Comparison of ENCODE assay signal across 1 cellular context in genomic region chr7:43460733-43461348, GRCh38.
TF ChIP-seq lines count a peak whose summit lies in the region.

No MANE protein-coding gene starts in this region.

TF ChIP-seq in HepG2, 621 proteins besides CTCF, POLR2A, EP300 and RAD21 (continued from another document and continues in another):
- TF ChIP-seq, protein P1, sequence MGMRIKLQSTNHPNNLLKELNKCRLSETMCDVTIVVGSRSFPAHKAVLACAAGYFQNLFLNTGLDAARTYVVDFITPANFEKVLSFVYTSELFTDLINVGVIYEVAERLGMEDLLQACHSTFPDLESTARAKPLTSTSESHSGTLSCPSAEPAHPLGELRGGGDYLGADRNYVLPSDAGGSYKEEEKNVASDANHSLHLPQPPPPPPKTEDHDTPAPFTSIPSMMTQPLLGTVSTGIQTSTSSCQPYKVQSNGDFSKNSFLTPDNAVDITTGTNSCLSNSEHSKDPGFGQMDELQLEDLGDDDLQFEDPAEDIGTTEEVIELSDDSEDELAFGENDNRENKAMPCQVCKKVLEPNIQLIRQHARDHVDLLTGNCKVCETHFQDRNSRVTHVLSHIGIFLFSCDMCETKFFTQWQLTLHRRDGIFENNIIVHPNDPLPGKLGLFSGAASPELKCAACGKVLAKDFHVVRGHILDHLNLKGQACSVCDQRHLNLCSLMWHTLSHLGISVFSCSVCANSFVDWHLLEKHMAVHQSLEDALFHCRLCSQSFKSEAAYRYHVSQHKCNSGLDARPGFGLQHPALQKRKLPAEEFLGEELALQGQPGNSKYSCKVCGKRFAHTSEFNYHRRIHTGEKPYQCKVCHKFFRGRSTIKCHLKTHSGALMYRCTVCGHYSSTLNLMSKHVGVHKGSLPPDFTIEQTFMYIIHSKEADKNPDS (CRISPR knock-in tag; IDR thresholded peaks at IDR 0.05): no peak
- TF ChIP-seq TRIM24 (CRISPR knock-in tag; IDR thresholded peaks at IDR 0.05): no peak
- TF ChIP-seq KLF9 (CRISPR knock-in tag; IDR thresholded peaks at IDR 0.05; ENCODE audit: low read depth): no peak
- TF ChIP-seq MIER2 (CRISPR knock-in tag; IDR thresholded peaks at IDR 0.05): no peak
- TF ChIP-seq ZNF598 (CRISPR knock-in tag; IDR thresholded peaks at IDR 0.05; ENCODE audit: borderline replicate concordance): no peak
- TF ChIP-seq PHF8 (CRISPR knock-in tag; IDR thresholded peaks at IDR 0.05): no peak
- TF ChIP-seq CREBL2 (CRISPR knock-in tag; IDR thresholded peaks at IDR 0.05; ENCODE audit: borderline replicate concordance): no peak
- TF ChIP-seq POGK (CRISPR knock-in tag; conservative IDR thresholded peaks at IDR 0.05): no peak
- no peak for TF ChIP-seq ZNF430 (CRISPR knock-in tag; IDR thresholded peaks at IDR 0.05)
- TF ChIP-seq ZNF101 (CRISPR knock-in tag; IDR thresholded peaks at IDR 0.05; ENCODE audit: borderline replicate concordance, low read depth): no peak
- TF ChIP-seq ZSCAN31 (CRISPR knock-in tag; IDR thresholded peaks at IDR 0.05; ENCODE audit: low read depth): no peak
- no peak for TF ChIP-seq KAT8 (CRISPR knock-in tag; IDR thresholded peaks at IDR 0.05)
- no peak for TF ChIP-seq ZNF484 (CRISPR knock-in tag; IDR thresholded peaks at IDR 0.05; ENCODE audit: borderline replicate concordance, low read depth)
- no peak for TF ChIP-seq ZFY (CRISPR knock-in tag; IDR thresholded peaks at IDR 0.05)
- no peak for TF ChIP-seq ZFP90 (CRISPR knock-in tag; IDR thresholded peaks at IDR 0.05; ENCODE audit: borderline replicate concordance)
- TF ChIP-seq KLF12 (CRISPR knock-in tag; IDR thresholded peaks at IDR 0.05; ENCODE audit: borderline replicate concordance): no peak
- peak; percentile 36; the same call in 1 of the 2 replicates for TF ChIP-seq NCOA2 (CRISPR knock-in tag; IDR thresholded peaks at IDR 0.05)
- no peak for TF ChIP-seq TBP (CRISPR knock-in tag; IDR thresholded peaks at IDR 0.05)
- TF ChIP-seq ZNF749 (CRISPR knock-in tag; IDR thresholded peaks at IDR 0.05; ENCODE audit: borderline replicate concordance): no peak
- TF ChIP-seq, protein P2, sequence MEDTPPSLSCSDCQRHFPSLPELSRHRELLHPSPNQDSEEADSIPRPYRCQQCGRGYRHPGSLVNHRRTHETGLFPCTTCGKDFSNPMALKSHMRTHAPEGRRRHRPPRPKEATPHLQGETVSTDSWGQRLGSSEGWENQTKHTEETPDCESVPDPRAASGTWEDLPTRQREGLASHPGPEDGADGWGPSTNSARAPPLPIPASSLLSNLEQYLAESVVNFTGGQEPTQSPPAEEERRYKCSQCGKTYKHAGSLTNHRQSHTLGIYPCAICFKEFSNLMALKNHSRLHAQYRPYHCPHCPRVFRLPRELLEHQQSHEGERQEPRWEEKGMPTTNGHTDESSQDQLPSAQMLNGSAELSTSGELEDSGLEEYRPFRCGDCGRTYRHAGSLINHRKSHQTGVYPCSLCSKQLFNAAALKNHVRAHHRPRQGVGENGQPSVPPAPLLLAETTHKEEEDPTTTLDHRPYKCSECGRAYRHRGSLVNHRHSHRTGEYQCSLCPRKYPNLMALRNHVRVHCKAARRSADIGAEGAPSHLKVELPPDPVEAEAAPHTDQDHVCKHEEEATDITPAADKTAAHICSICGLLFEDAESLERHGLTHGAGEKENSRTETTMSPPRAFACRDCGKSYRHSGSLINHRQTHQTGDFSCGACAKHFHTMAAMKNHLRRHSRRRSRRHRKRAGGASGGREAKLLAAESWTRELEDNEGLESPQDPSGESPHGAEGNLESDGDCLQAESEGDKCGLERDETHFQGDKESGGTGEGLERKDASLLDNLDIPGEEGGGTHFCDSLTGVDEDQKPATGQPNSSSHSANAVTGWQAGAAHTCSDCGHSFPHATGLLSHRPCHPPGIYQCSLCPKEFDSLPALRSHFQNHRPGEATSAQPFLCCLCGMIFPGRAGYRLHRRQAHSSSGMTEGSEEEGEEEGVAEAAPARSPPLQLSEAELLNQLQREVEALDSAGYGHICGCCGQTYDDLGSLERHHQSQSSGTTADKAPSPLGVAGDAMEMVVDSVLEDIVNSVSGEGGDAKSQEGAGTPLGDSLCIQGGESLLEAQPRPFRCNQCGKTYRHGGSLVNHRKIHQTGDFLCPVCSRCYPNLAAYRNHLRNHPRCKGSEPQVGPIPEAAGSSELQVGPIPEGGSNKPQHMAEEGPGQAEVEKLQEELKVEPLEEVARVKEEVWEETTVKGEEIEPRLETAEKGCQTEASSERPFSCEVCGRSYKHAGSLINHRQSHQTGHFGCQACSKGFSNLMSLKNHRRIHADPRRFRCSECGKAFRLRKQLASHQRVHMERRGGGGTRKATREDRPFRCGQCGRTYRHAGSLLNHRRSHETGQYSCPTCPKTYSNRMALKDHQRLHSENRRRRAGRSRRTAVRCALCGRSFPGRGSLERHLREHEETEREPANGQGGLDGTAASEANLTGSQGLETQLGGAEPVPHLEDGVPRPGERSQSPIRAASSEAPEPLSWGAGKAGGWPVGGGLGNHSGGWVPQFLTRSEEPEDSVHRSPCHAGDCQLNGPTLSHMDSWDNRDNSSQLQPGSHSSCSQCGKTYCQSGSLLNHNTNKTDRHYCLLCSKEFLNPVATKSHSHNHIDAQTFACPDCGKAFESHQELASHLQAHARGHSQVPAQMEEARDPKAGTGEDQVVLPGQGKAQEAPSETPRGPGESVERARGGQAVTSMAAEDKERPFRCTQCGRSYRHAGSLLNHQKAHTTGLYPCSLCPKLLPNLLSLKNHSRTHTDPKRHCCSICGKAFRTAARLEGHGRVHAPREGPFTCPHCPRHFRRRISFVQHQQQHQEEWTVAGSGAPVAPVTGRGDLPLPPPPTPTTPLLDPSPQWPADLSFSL (CRISPR knock-in tag; IDR thresholded peaks at IDR 0.05): no peak
- TF ChIP-seq, protein P3, sequence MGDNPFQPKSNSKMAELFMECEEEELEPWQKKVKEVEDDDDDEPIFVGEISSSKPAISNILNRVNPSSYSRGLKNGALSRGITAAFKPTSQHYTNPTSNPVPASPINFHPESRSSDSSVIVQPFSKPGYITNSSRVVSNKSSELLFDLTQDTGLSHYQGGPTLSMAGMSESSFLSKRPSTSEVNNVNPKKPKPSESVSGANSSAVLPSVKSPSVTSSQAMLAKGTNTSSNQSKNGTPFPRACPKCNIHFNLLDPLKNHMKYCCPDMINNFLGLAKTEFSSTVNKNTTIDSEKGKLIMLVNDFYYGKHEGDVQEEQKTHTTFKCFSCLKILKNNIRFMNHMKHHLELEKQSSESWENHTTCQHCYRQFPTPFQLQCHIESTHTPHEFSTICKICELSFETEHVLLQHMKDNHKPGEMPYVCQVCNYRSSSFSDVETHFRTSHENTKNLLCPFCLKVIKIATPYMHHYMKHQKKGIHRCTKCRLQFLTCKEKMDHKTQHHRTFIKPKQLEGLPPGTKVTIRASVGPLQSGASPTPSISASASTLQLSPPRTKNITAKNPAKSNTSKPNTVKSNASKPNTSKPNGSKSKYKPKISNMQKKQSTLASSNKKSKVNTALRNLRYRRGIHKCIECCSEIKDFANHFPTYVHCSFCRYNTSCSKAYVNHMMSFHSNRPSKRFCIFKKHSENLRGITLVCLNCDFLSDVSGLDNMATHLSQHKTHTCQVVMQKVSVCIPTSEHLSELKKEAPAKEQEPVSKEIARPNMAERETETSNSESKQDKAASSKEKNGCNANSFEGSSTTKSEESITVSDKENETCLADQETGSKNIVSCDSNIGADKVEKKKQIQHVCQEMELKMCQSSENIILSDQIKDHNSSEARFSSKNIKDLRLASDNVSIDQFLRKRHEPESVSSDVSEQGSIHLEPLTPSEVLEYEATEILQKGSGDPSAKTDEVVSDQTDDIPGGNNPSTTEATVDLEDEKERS (CRISPR knock-in tag; IDR thresholded peaks at IDR 0.05): no peak
- no peak for TF ChIP-seq TRIM22 (IDR thresholded peaks at IDR 0.05)
- TF ChIP-seq PCBP1 (IDR thresholded peaks at IDR 0.05; ENCODE audit: borderline replicate concordance, low read depth, low read length): no peak
- no peak for TF ChIP-seq PHF5A (CRISPR knock-in tag; IDR thresholded peaks at IDR 0.05; ENCODE audit: low read depth, unreplicated experiment)
- no peak for TF ChIP-seq FOSL1 (CRISPR knock-in tag; IDR thresholded peaks at IDR 0.05; ENCODE audit: borderline replicate concordance)
- no peak for TF ChIP-seq BRCA1 (CRISPR knock-in tag; IDR thresholded peaks at IDR 0.05)
- no peak for TF ChIP-seq SP1 (IDR thresholded peaks at IDR 0.05)
- TF ChIP-seq SP1 (CRISPR knock-in tag; IDR thresholded peaks at IDR 0.05): no peak
- TF ChIP-seq ZFP36L2 (CRISPR knock-in tag; IDR thresholded peaks at IDR 0.05): no peak
- TF ChIP-seq, protein P4, sequence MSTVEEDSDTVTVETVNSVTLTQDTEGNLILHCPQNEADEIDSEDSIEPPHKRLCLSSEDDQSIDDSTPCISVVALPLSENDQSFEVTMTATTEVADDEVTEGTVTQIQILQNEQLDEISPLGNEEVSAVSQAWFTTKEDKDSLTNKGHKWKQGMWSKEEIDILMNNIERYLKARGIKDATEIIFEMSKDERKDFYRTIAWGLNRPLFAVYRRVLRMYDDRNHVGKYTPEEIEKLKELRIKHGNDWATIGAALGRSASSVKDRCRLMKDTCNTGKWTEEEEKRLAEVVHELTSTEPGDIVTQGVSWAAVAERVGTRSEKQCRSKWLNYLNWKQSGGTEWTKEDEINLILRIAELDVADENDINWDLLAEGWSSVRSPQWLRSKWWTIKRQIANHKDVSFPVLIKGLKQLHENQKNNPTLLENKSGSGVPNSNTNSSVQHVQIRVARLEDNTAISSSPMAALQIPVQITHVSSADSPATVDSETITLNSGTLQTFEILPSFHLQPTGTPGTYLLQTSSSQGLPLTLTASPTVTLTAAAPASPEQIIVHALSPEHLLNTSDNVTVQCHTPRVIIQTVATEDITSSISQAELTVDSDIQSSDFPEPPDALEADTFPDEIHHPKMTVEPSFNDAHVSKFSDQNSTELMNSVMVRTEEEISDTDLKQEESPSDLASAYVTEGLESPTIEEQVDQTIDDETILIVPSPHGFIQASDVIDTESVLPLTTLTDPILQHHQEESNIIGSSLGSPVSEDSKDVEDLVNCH (CRISPR knock-in tag; IDR thresholded peaks at IDR 0.05): no peak
- TF ChIP-seq ZBTB33 (CRISPR knock-in tag; IDR thresholded peaks at IDR 0.05): no peak
- TF ChIP-seq UBTF (CRISPR knock-in tag; IDR thresholded peaks at IDR 0.05): no peak
- TF ChIP-seq YEATS2 (CRISPR knock-in tag; IDR thresholded peaks at IDR 0.05; ENCODE audit: borderline replicate concordance): no peak
- TF ChIP-seq, protein P5, sequence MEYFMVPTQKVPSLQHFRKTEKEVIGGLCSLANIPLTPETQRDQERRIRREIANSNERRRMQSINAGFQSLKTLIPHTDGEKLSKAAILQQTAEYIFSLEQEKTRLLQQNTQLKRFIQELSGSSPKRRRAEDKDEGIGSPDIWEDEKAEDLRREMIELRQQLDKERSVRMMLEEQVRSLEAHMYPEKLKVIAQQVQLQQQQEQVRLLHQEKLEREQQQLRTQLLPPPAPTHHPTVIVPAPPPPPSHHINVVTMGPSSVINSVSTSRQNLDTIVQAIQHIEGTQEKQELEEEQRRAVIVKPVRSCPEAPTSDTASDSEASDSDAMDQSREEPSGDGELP (IDR thresholded peaks at IDR 0.05; ENCODE audit: borderline replicate concordance, low read depth): peak; percentile 59; the same call in 1 of the 2 replicates
- TF ChIP-seq SRF (IDR thresholded peaks at IDR 0.05; ENCODE audit: low read depth, low read length): no peak
- TF ChIP-seq TBL1XR1 (IDR thresholded peaks at IDR 0.05; ENCODE audit: borderline replicate concordance, low read length, partially characterized antibody): no peak
